11 cellular contexts compared by ENCODE assay signal in the genomic region with DNA sequence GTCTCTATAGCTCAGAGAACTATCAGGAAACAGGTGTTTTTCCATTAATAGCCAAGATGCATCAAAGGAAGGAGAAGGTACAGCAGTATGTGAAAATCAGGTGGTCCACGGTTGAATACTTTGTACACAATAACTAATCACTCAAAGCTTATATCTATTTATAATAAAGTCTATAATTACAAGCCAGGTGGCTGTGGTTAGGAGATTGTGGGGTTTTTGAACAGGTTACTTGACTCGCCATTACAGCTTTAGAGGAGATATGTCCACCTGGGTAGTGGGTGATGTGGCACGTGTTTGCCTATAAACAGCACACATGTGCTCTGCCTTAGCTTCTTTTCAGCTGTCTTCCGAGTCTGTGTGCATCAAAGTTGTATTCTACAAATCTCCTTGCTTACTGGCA.
DNase-seq lines count a peak whose midpoint lies in the region; ATAC-seq and TF ChIP-seq lines count a peak whose summit lies in the region.
"Had no signal": no experiment of that assay in that cellular context is flagged by ENCODE, and none has a peak within 500 bp of the region (broad histone marks: within the 10 kb centered on the region; RNA-seq: fewer than 3 reads in every experiment).

No MANE protein-coding gene starts in this region.

- DNase-seq in NCI-H146 (lab: John Stamatoyannopoulos, UW) (peak; percentile 65), Caco-2 (no peak), cortex of kidney (lab: John Stamatoyannopoulos, UW) (no peak), G401 (ENCODE audit: low spot score) (no peak)
- DNase-seq: activated CD4-positive, alpha-beta T cell treated with anti-CD3 and anti-CD28 coated beads, Interleukin-2, amount 50 U/mL, for 1 hour; NCI-H2171 had no signal

- peak; percentile 19 for ATAC-seq in GM18508 (IDR thresholded peaks at IDR 0.05; ENCODE audit: insufficient read depth, unreplicated experiment)
- ATAC-seq in GM21360 (IDR thresholded peaks at IDR 0.05; ENCODE audit: unreplicated experiment): peak; percentile 27
- peak; percentile 26 for ATAC-seq in HG03060 (IDR thresholded peaks at IDR 0.05; ENCODE audit: low read depth, unreplicated experiment)
- no peak for ATAC-seq in HG02870 (IDR thresholded peaks at IDR 0.05; ENCODE audit: unreplicated experiment)

- no peak for TF ChIP-seq CTCF in Caco-2 (IDR thresholded peaks at IDR 0.05; ENCODE audit: insufficient read depth in 1 of 2, low read depth in 1 of 2, low read length in 1 of 2, severe bottlenecking in 1 of 2, unreplicated experiment in 1 of 2)

- H3K36me3 ChIP-seq in Caco-2 (ENCODE audit: control insufficient read depth, insufficient read depth, low read length): no peaks in the 10 kb centered on the region

- H3K36me3 Mint-ChIP-seq in Caco-2 (ENCODE audit: insufficient read depth, unreplicated experiment): no peaks in the 10 kb centered on the region
- H3K36me3 Mint-ChIP-seq: CD8-positive, alpha-beta T cell had no signal

- H3K27ac Mint-ChIP-seq in Caco-2 (ENCODE audit: unreplicated experiment): no peak overlapping the region

- no peak overlapping the region for H3K4me3 ChIP-seq in Caco-2 (ENCODE audit: low read depth, low read length)

- POLR2A ChIA-PET in Caco-2 (lab: Charles Lee): interaction anchor here (0.7 kb wide), 1 partner anchor 352 kb away, joined by 3 read pairs; no protein-coding TSS in a partner anchor

- H3K27me3 ChIP-seq in Caco-2 (replicated peaks; ENCODE audit: control insufficient read depth, insufficient read depth, low read length): no peaks in the 10 kb centered on the region

- H3K4me1 ChIP-seq in Caco-2: no peaks in the 10 kb centered on the region

- intact Hi-C loops in Caco-2 (cut with micrococcal nuclease; ENCODE audit: unreplicated experiment): no loop called here

- no peaks in the 10 kb centered on the region for H3K9me3 Mint-ChIP-seq in Caco-2 (ENCODE audit: unreplicated experiment)
- H3K9me3 Mint-ChIP-seq: CD8-positive, alpha-beta T cell had no signal

- no peaks in the 10 kb centered on the region for H3K27me3 Mint-ChIP-seq in Caco-2 (ENCODE audit: insufficient read depth, unreplicated experiment)

- H3K9me3 ChIP-seq in Caco-2: no peaks in the 10 kb centered on the region

- CTCF ChIA-PET in Caco-2 (lab: Charles Lee): no interaction called here

- in situ Hi-C loops in G401 (cut with HindIII; ENCODE audit: low sequenced_read_pairs): no loop called here

- H3K4me3 Mint-ChIP-seq in Caco-2 (ENCODE audit: unreplicated experiment): no peak overlapping the region
- H3K4me3 Mint-ChIP-seq: CD8-positive, alpha-beta T cell had no signal

- BruUV-seq in Caco-2 (replicated peaks; lab: Mats Ljungman, UMichigan): no TSS peak

- H3K4me1 Mint-ChIP-seq in Caco-2 (ENCODE audit: low read depth, unreplicated experiment): no peaks in the 10 kb centered on the region
